Comparison of ENCODE assay signal across 13 cellular contexts in the genomic region with DNA sequence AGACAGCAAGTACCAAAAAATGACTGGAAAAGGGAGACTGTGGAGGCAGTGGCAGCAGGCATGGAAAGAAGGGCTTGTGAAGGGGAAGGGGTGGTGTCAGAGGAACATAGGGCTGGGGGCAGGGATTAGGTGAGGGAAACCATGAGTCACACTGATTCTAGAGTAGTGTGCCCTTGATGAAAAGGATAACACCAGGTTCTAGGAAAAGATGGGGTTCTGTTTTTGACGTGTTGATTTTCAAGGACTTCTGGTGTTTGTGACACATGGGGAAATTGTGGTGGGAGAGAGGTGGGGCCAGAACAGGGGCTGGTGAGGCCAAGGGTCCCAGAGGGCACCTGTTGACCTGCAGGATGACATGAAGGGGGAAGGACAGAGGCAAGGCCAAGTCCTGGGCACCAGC. TPM values are rescaled to one million over a fixed set of nuclear protein-coding genes. Genes with fewer than 3 reads are reported as not detected.
DNase-seq lines count a peak whose midpoint lies in the region; ATAC-seq and TF ChIP-seq lines count a peak whose summit lies in the region.
"Had no signal": no experiment of that assay in that cellular context is flagged by ENCODE, and none has a peak within 500 bp of the region (broad histone marks: within the 10 kb centered on the region; RNA-seq: fewer than 3 reads in every experiment).

No MANE protein-coding gene starts in this region.

- intact Hi-C loops in CD4-positive, alpha-beta T cell (cut with DNase I, micrococcal nuclease): no loop called here

- peak; percentile 32 for ATAC-seq in CD4-positive, alpha-beta T cell (ENCODE audit: poor library complexity)
- ATAC-seq in HG02798 (IDR thresholded peaks at IDR 0.05; ENCODE audit: poor library complexity, unreplicated experiment): no peak
- ATAC-seq: esophagus mucosa had no signal

- peaks cover 95% of the 10 kb centered on the region for H3K36me3 Mint-ChIP-seq in CD4-positive, alpha-beta T cell (ENCODE audit: low read depth)

- H3K9me3 ChIP-seq in CD4-positive, alpha-beta T cell (ENCODE audit: control insufficient read depth, low read length): no peaks in the 10 kb centered on the region
- H3K9me3 ChIP-seq: SJCRH30, vagina had no signal

- peak overlapping the region; percentile 76 for H3K4me3 Mint-ChIP-seq in CD4-positive, alpha-beta T cell

- no peaks in the 10 kb centered on the region for H3K27me3 Mint-ChIP-seq in CD4-positive, alpha-beta T cell

- H3K9me3 Mint-ChIP-seq in CD4-positive, alpha-beta T cell: no peaks in the 10 kb centered on the region

- H3K4me1 Mint-ChIP-seq in CD4-positive, alpha-beta T cell (ENCODE audit: low read depth): peaks cover 95% of the 10 kb centered on the region

- DNase-seq in CD4-positive, alpha-beta T cell: peak in 1 of 10 experiments; percentile 16
- DNase-seq in activated CD4-positive, alpha-beta T cell treated with anti-CD3 and anti-CD28 coated beads for 4 hours: peak; percentile 43 to 63
- peak; percentile 59 for DNase-seq in activated naive CD4-positive, alpha-beta T cell treated with anti-CD3 and anti-CD28 coated beads, Interleukin-2, amount 50 U/mL, for 16 hours
- peak; percentile 71 for DNase-seq in stimulated activated CD4-positive, alpha-beta T cell treated with anti-CD3 and anti-CD28 coated beads, Interleukin-1b, Interleukin-23, amount 100 ng/mL, for 48 hours
- DNase-seq in HuH-7 (ENCODE audit: low spot score) (no peak), NCI-H2196 (lab: John Stamatoyannopoulos, UW; ENCODE audit: unreplicated experiment) (no peak), NCI-H446 treated with DMSO at 0.1 percent for 48 hours (lab: John Stamatoyannopoulos, UW) (no peak)
- DNase-seq: mesenchymal stem cell, NCI-H146, SJCRH30 had no signal

- H3K27ac Mint-ChIP-seq in CD4-positive, alpha-beta T cell: peak overlapping the region; percentile 94

- TF ChIP-seq CTCF in CD4-positive, alpha-beta T cell (IDR thresholded peaks at IDR 0.05): no peak

- H3K27ac ChIP-seq in CD4-positive, alpha-beta T cell (ENCODE audit: low read depth, low read length): peak overlapping the region; percentile 67
- H3K27ac ChIP-seq: SJCRH30, vagina had no signal

- CTCF ChIA-PET in CD4-positive, alpha-beta T cell (lab: Charles Lee): interaction anchor here (1.1 kb wide), 1 partner anchor 13 kb away, joined by 3 read pairs; no protein-coding TSS in a partner anchor

- H3K27me3 ChIP-seq in CD4-positive, alpha-beta T cell (ENCODE audit: control insufficient read depth, insufficient read depth, low read length): no peaks in the 10 kb centered on the region
- H3K27me3 ChIP-seq: vagina had no signal

- POLR2A ChIA-PET in CD4-positive, alpha-beta T cell (lab: Charles Lee): interaction anchor here (1.4 to 3.2 kb wide), 6 partner anchors 15 to 188 kb away, joined by 3 to 16 read pairs (median 9); no protein-coding TSS in a partner anchor

RNA-seq across cellular contexts. Expression of gene FIGNL1, which starts 57.1 kb away (rescaled TPM):
- 10 to 100 TPM; 10.4 to 11.5 TPM for total RNA-seq in CD4-positive, alpha-beta T cell

Comparison
In these comparisons a context has a peak if more than half of its experiments do, and no peak if none do; other contexts are left out.
1. DNase-seq: peak in activated CD4-positive, alpha-beta T cell treated with anti-CD3 and anti-CD28 coated beads for 4 hours (2 of 2), activated naive CD4-positive, alpha-beta T cell treated with anti-CD3 and anti-CD28 coated beads, Interleukin-2, amount 50 U/mL, for 16 hours (single experiment) and stimulated activated CD4-positive, alpha-beta T cell treated with anti-CD3 and anti-CD28 coated beads, Interleukin-1b, Interleukin-23, amount 100 ng/mL, for 48 hours (single experiment); none in HuH-7 (single experiment), NCI-H2196 (single experiment) and NCI-H446 treated with DMSO at 0.1 percent for 48 hours (single experiment).